9 cellular contexts compared by ENCODE assay signal in the genomic region with DNA sequence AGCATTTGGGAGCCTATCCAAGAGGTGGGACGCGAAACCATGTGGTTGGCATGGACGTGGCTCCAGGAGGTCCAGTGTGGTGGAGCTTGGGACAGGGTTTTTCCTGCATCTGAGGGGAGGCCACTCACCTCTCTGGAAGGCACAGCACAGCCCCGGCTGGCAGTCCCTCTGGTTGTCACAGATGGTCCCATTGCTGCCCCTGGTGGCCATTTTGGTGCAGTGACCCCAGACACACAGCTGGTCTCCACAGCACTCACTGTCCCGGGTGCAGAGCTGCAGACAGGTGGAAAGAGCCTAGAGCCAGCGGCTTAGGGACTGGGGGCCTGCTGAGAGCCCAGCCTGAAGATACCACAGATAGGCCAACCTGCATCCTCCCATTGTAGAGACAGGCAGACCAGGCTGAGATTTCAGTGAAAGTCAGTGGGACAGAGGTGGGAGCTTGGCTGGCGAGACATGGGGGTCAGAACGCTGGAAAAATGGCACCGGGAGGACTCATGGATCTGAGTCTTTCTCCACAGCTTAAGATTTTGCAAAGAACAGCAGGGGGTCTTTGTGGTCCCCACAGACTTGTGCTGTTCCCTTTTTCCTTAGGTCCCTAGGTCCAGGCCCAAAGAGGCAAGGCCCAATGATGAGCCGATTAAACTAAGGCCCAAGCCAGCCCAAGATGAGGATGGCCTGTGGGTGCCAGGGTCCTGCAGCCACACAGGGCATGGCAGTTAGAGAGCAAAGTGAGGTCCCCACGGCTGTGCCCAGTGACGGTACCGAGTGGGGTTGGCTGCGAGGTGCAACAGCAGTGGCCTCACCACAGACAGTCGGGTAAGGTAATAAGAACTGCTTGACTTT. TPM values are rescaled to one million over a fixed set of nuclear protein-coding genes. Genes with fewer than 3 reads are reported as not detected.
A peak's percentile ranks its signal among the peaks of the same experiment; 100 is the strongest.
DNase-seq lines count a peak whose midpoint lies in the region; ATAC-seq and TF ChIP-seq lines count a peak whose summit lies in the region.
"Had no signal": no experiment of that assay in that cellular context is flagged by ENCODE, and none has a peak within 500 bp of the region (broad histone marks: within the 10 kb centered on the region; RNA-seq: fewer than 3 reads in every experiment).

No MANE protein-coding gene starts in this region.

- peaks cover 15% of the 10 kb centered on the region for H3K4me1 Mint-ChIP-seq in central memory CD8-positive, alpha-beta T cell

- H3K36me3 Mint-ChIP-seq in central memory CD8-positive, alpha-beta T cell (ENCODE audit: insufficient read depth) = peaks cover 4% of the 10 kb centered on the region

- H3K36me3 ChIP-seq in lung (ENCODE audit: control insufficient read depth in 2 of 2, insufficient read depth in 2 of 2, low read length in 2 of 2) = peaks cover 0 to 4% of the 10 kb centered on the region in 2 donors

- no peaks in the 10 kb centered on the region for H3K27me3 Mint-ChIP-seq in central memory CD8-positive, alpha-beta T cell
- H3K27me3 Mint-ChIP-seq: stimulated activated naive CD8-positive, alpha-beta T cell treated with anti-CD3 and anti-CD28 coated beads, Interleukin-15, Interleukin-2, amounts not matched to agents 100 ng/mL and 50 ng/mL, for 24 hours had no signal

- peaks cover under 1 to 4% of the 10 kb centered on the region in 2 donors for H3K4me1 ChIP-seq in lung (ENCODE audit: control insufficient read depth in 2 of 2, insufficient read depth in 2 of 2, low read length in 2 of 2)

- H3K9me3 ChIP-seq in lung (ENCODE audit: control insufficient read depth in 2 of 2, insufficient read depth in 1 of 2, low read length in 1 of 2) = no peaks in the 10 kb centered on the region

- no peaks in the 10 kb centered on the region for H3K27me3 ChIP-seq in lung (ENCODE audit: control insufficient read depth, insufficient read depth)

- peak overlapping the region; percentile 74 for H3K27ac Mint-ChIP-seq in central memory CD8-positive, alpha-beta T cell (ENCODE audit: low read depth)
- H3K27ac Mint-ChIP-seq: stimulated activated naive CD8-positive, alpha-beta T cell treated with anti-CD3 and anti-CD28 coated beads, Interleukin-15, Interleukin-2, amounts not matched to agents 100 ng/mL and 50 ng/mL, for 24 hours had no signal

- peak; percentile 47 for TF ChIP-seq CTCF in lung (IDR thresholded peaks at IDR 0.05; ENCODE audit: control extremely low read depth, extremely low read depth)

- DNase-seq in SHP77 (lab: John Stamatoyannopoulos, UW) = peak; percentile 23 to 50
- no peak for DNase-seq in SHP77 treated with DMSO at 0.1 percent for 48 hours (lab: John Stamatoyannopoulos, UW)
- peak; percentile 55 for DNase-seq in NCI-H1092 (lab: John Stamatoyannopoulos, UW)
- peak; percentile 29 to 48 (median 37) for DNase-seq in activated CD4-positive, CD25-positive, alpha-beta regulatory T cell (lab: John Stamatoyannopoulos, UW)
- peak; percentile 54 to 63 for DNase-seq in central memory CD8-positive, alpha-beta T cell (ENCODE audit: low spot score in 2 of 2)
- DNase-seq in lung (ENCODE audit: low spot score) = peak; percentile 74
- peak; percentile 55 to 62 for DNase-seq in stimulated activated CD8-positive, alpha-beta memory T cell treated with anti-CD3 and anti-CD28 coated beads, Interleukin-15, amount 100 ng/mL, for 48 hours (ENCODE audit: low read depth in 2 of 2)

- H3K27ac ChIP-seq in lung (ENCODE audit: low read depth in 1 of 2, low read length in 1 of 2) = no peak overlapping the region

- no peak overlapping the region for H3K4me3 Mint-ChIP-seq in central memory CD8-positive, alpha-beta T cell
- H3K4me3 Mint-ChIP-seq: stimulated activated naive CD8-positive, alpha-beta T cell treated with anti-CD3 and anti-CD28 coated beads, Interleukin-15, Interleukin-2, amounts not matched to agents 100 ng/mL and 50 ng/mL, for 24 hours had no signal

- WGBS in lung, 2 donors = 65 to 76% methylated on average over 15 of the region's 15 CpGs

- H3K9me3 Mint-ChIP-seq in central memory CD8-positive, alpha-beta T cell = no peaks in the 10 kb centered on the region
- H3K9me3 Mint-ChIP-seq: stimulated activated naive CD8-positive, alpha-beta T cell treated with anti-CD3 and anti-CD28 coated beads, Interleukin-15, Interleukin-2, amounts not matched to agents 100 ng/mL and 50 ng/mL, for 24 hours had no signal

- H3K4me3 ChIP-seq in lung = no peak overlapping the region

- peak; percentile 83 for ATAC-seq in HG02588 (IDR thresholded peaks at IDR 0.05; ENCODE audit: unreplicated experiment)
- peak; percentile 93 for ATAC-seq in central memory CD8-positive, alpha-beta T cell (replicated peaks; ENCODE audit: extremely low read depth, poor library complexity, severe bottlenecking)
- peak; percentile 64 for ATAC-seq in lung (ENCODE audit: insufficient read depth, low FRiP score)

RNA-seq across cellular contexts. Expression of gene DKK3, which starts 41.4 kb away (rescaled TPM):
- 100 to 1,000 TPM; 115 to 121 TPM for total RNA-seq in lung
- 10 to 100 TPM; 45.3 to 74.4 TPM for polyA plus RNA-seq in lung
